ENCODE assay signal across 25 cellular contexts in genomic region chr11:94781822-94782221, GRCh38. TPM values are rescaled to one million over a fixed set of nuclear protein-coding genes. Genes with fewer than 3 reads are reported as not detected.
DNase-seq lines count a peak whose midpoint lies in the region; ATAC-seq and TF ChIP-seq lines count a peak whose summit lies in the region.
"Had no signal": no experiment of that assay in that cellular context is flagged by ENCODE, and none has a peak within 500 bp of the region (broad histone marks: within the 10 kb centered on the region; RNA-seq: fewer than 3 reads in every experiment).

No MANE protein-coding gene starts in this region.

- H3K4me3 ChIP-seq in SK-N-SH (ENCODE audit: low read depth in 2 of 2, low read length in 1 of 2) (no peak overlapping the region), cardiac fibroblast (replicated peaks in 1 of 2; ENCODE audit: low read depth in 2 of 2, low read length in 2 of 2) (no peak overlapping the region), spleen (no peak overlapping the region), HAP-1 (no peak overlapping the region)
- H3K4me3 ChIP-seq: esophagus squamous epithelium, hepatocyte, upper lobe of right lung had no signal

- TF ChIP-seq POLR2A in spleen (IDR thresholded peaks at IDR 0.05): no peak

- H3F3A ChIP-seq in SK-N-SH (replicated peaks; ENCODE audit: insufficient read depth): peaks cover 12% of the 10 kb centered on the region

- H3K9me2 ChIP-seq in SK-N-SH: no peaks in the 10 kb centered on the region

- H3K4me2 ChIP-seq in SK-N-SH: 0 out of 2 replicates have a peak overlapping the region, but pooled peaks have one; percentile 84
- H3K4me2 ChIP-seq: hepatocyte had no signal

- CTCF ChIA-PET in SK-N-SH (lab: Yijun Ruan, JAX): interaction anchor here (1.0 to 1.2 kb wide), 2 partner anchors 13 to 46 kb away, joined by 3 read pairs; no protein-coding TSS in a partner anchor

- H3K27ac ChIP-seq in SK-N-SH (ENCODE audit: low read depth in 2 of 2, low read length in 1 of 2) (peak overlapping the region in 1 of 2 experiments; percentile 71; a peak in 2 of 4 replicates), spleen (peak overlapping the region in 6 of 8 donors; percentile 6 to 70 (median 56))
- H3K27ac ChIP-seq: 22Rv1 had no signal

- H3K36me3 ChIP-seq in SK-N-SH (replicated peaks in 1 of 2; ENCODE audit: control insufficient read depth in 1 of 2, insufficient read depth in 2 of 2, low read length in 1 of 2): no peaks in the 10 kb centered on the region
- H3K36me3 ChIP-seq in spleen: no peaks in the 10 kb centered on the region
- H3K36me3 ChIP-seq in HAP-1 (replicated peaks): no peaks in the 10 kb centered on the region
- H3K36me3 ChIP-seq: esophagus squamous epithelium, upper lobe of right lung had no signal

- H2AFZ ChIP-seq in SK-N-SH (ENCODE audit: low read depth): no peak overlapping the region
- H2AFZ ChIP-seq: hepatocyte, parathyroid adenoma had no signal

- 0 out of 2 replicates have a peak, but pooled peaks cover 2% of the 10 kb centered on the region for H4K20me1 ChIP-seq in SK-N-SH (ENCODE audit: insufficient read depth)

- WGBS in SK-N-SH (ENCODE audit: low lambda C conversion rate): 85% methylated on average over 2 of the region's 2 CpGs
- 74 to 89% (median 82%) methylated on average over 2 of the region's 2 CpGs for WGBS in spleen, 5 donors

- no peaks in the 10 kb centered on the region for H3K27me3 ChIP-seq in SK-N-SH (ENCODE audit: insufficient read depth)
- no peaks in the 10 kb centered on the region for H3K27me3 ChIP-seq in spleen (replicated peaks in 1 of 7)
- no peaks in the 10 kb centered on the region for H3K27me3 ChIP-seq in HAP-1 (ENCODE audit: low read depth)
- H3K27me3 ChIP-seq: esophagus squamous epithelium, hepatocyte, upper lobe of right lung had no signal

- no peak overlapping the region for H3K9ac ChIP-seq in SK-N-SH
- H3K9ac ChIP-seq: parathyroid adenoma had no signal

- peaks cover 99% of the 10 kb centered on the region for H3K79me2 ChIP-seq in SK-N-SH (ENCODE audit: insufficient read depth)

- H3K9me3 ChIP-seq in SK-N-SH (no peaks in the 10 kb centered on the region), spleen (no peaks in the 10 kb centered on the region), HAP-1 (no peaks in the 10 kb centered on the region)
- H3K9me3 ChIP-seq: esophagus squamous epithelium, upper lobe of right lung had no signal

- H3K4me1 ChIP-seq in SK-N-SH (ENCODE audit: control insufficient read depth in 1 of 2, insufficient read depth in 2 of 2, low read depth in 1 of 2, low read length in 1 of 2) (peaks cover 24 to 53% of the 10 kb centered on the region in 2 experiments), spleen (peaks cover 0 to 63% (median 32%) of the 10 kb centered on the region in 6 donors), HAP-1 (peaks cover 23% of the 10 kb centered on the region)

- no peak for TF ChIP-seq EP300 in SK-N-SH (IDR thresholded peaks at IDR 0.05; ENCODE audit: borderline replicate concordance in 1 of 2, low read depth in 1 of 2, low read length in 1 of 2)

- no peak for DNase-seq in SK-N-SH
- DNase-seq in cardiac fibroblast (ENCODE audit: low read depth in 2 of 2): peak; percentile 46 to 96
- peak; percentile 92 for DNase-seq in iris pigment epithelial cell (ENCODE audit: low read depth)
- no peak for DNase-seq in spleen
- DNase-seq in HAP-1 (ENCODE audit: low spot score in 2 of 2): no peak
- no peak for DNase-seq in KBM-7
- DNase-seq: activated CD4-positive, alpha-beta T cell treated with anti-CD3 and anti-CD28 coated beads for 48 hours; activated naive CD8-positive, alpha-beta T cell treated with anti-CD3 and anti-CD28 coated beads, Interleukin-2, amount 50 U/mL, for 24 hours; caudate nucleus; effector CD4-positive, alpha-beta T cell; esophagus squamous epithelium; GF-D8; H9; islet precursor cell; Kasumi-1; naive thymus-derived CD4-positive, alpha-beta T cell; NCI-H1417 treated with DMSO at 0.1 percent for 48 hours; NCI-H524 treated with DMSO at 0.1 percent for 48 hours; stimulated activated CD4-positive, alpha-beta T cell treated with anti-CD3 and anti-CD28 coated beads, Interleukin-2, amount 100 ng/mL, for 48 hours; upper lobe of right lung had no signal

- TF ChIP-seq CTCF in SK-N-SH (IDR thresholded peaks at IDR 0.05): no peak
- TF ChIP-seq CTCF in cardiac fibroblast (IDR thresholded peaks at IDR 0.05; ENCODE audit: low read depth, low read length): no peak
- no peak for TF ChIP-seq CTCF in spleen (IDR thresholded peaks at IDR 0.05 in 8 of 11, conservative IDR thresholded peaks at IDR 0.05 in 3 of 11)

- in situ Hi-C loops in HAP-1 (cut with MboI; ENCODE audit: low sequenced_read_pairs) (no loop called here), KBM-7 (cut with MboI; ENCODE audit: low pct_unique_long_range_greater_than_20kb, low sequenced_read_pairs) (no loop called here)

- TF ChIP-seq RAD21 in SK-N-SH (IDR thresholded peaks at IDR 0.05; ENCODE audit: low read length): no peak

- ATAC-seq in SK-N-SH treated with all-trans-retinoic acid at 6 μM for 48 hours (no peak), HG02610 (IDR thresholded peaks at IDR 0.05; ENCODE audit: unreplicated experiment) (no peak)
- ATAC-seq: activated naive CD8-positive, alpha-beta T cell treated with anti-CD3 and anti-CD28 coated beads, Interleukin-2, amount 50 U/mL, for 24 hours; naive thymus-derived CD4-positive, alpha-beta T cell; upper lobe of right lung had no signal

- intact Hi-C loops in spleen (cut with DNase I; ENCODE audit: low total_unique reads): no loop called here

- POLR2A ChIA-PET in SK-N-SH (lab: Yijun Ruan, JAX): no interaction called here

TF ChIP-seq in SK-N-SH, 30 proteins besides CTCF, POLR2A, EP300 and RAD21:
- TF ChIP-seq FOXJ3 (CRISPR knock-in tag; IDR thresholded peaks at IDR 0.05) (no peak), YY1 (IDR thresholded peaks at IDR 0.05; ENCODE audit: low read depth) (no peak)

TF ChIP-seq in SK-N-SH treated with all-trans-retinoic acid at 6 μM for 48 hours, 23 proteins besides CTCF, POLR2A, EP300 and RAD21:
- no peak for TF ChIP-seq ZNF565 (CRISPR knock-in tag; conservative IDR thresholded peaks at IDR 0.05; ENCODE audit: low read depth)
- TF ChIP-seq BACH2 (CRISPR knock-in tag; IDR thresholded peaks at IDR 0.05; ENCODE audit: borderline replicate concordance): no peak
- no peak for TF ChIP-seq ARNTL (CRISPR knock-in tag; IDR thresholded peaks at IDR 0.05; ENCODE audit: borderline replicate concordance, low read depth)
- no peak for TF ChIP-seq GLIS3 (CRISPR knock-in tag; IDR thresholded peaks at IDR 0.05)
- TF ChIP-seq ISL1 (CRISPR knock-in tag; IDR thresholded peaks at IDR 0.05): no peak
- TF ChIP-seq SNAI2 (CRISPR knock-in tag; IDR thresholded peaks at IDR 0.05): no peak
- TF ChIP-seq, protein P1, sequence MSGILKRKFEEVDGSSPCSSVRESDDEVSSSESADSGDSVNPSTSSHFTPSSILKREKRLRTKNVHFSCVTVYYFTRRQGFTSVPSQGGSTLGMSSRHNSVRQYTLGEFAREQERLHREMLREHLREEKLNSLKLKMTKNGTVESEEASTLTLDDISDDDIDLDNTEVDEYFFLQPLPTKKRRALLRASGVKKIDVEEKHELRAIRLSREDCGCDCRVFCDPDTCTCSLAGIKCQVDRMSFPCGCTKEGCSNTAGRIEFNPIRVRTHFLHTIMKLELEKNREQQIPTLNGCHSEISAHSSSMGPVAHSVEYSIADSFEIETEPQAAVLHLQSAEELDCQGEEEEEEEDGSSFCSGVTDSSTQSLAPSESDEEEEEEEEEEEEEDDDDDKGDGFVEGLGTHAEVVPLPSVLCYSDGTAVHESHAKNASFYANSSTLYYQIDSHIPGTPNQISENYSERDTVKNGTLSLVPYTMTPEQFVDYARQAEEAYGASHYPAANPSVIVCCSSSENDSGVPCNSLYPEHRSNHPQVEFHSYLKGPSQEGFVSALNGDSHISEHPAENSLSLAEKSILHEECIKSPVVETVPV (CRISPR knock-in tag; IDR thresholded peaks at IDR 0.05): no peak
- TF ChIP-seq ZC3H10 (CRISPR knock-in tag; IDR thresholded peaks at IDR 0.05): no peak
- no peak for TF ChIP-seq TCF4 (CRISPR knock-in tag; IDR thresholded peaks at IDR 0.05; ENCODE audit: borderline replicate concordance)
- TF ChIP-seq, protein P2, sequence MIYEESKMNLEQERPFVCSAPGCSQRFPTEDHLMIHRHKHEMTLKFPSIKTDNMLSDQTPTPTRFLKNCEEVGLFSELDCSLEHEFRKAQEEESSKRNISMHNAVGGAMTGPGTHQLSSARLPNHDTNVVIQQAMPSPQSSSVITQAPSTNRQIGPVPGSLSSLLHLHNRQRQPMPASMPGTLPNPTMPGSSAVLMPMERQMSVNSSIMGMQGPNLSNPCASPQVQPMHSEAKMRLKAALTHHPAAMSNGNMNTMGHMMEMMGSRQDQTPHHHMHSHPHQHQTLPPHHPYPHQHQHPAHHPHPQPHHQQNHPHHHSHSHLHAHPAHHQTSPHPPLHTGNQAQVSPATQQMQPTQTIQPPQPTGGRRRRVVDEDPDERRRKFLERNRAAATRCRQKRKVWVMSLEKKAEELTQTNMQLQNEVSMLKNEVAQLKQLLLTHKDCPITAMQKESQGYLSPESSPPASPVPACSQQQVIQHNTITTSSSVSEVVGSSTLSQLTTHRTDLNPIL (CRISPR knock-in tag; IDR thresholded peaks at IDR 0.05; ENCODE audit: low read depth): no peak
- TF ChIP-seq, protein P3, sequence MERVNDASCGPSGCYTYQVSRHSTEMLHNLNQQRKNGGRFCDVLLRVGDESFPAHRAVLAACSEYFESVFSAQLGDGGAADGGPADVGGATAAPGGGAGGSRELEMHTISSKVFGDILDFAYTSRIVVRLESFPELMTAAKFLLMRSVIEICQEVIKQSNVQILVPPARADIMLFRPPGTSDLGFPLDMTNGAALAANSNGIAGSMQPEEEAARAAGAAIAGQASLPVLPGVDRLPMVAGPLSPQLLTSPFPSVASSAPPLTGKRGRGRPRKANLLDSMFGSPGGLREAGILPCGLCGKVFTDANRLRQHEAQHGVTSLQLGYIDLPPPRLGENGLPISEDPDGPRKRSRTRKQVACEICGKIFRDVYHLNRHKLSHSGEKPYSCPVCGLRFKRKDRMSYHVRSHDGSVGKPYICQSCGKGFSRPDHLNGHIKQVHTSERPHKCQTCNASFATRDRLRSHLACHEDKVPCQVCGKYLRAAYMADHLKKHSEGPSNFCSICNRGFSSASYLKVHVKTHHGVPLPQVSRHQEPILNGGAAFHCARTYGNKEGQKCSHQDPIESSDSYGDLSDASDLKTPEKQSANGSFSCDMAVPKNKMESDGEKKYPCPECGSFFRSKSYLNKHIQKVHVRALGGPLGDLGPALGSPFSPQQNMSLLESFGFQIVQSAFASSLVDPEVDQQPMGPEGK (CRISPR knock-in tag; IDR thresholded peaks at IDR 0.05; ENCODE audit: borderline replicate concordance): no peak
- no peak for TF ChIP-seq ESRRG (CRISPR knock-in tag; IDR thresholded peaks at IDR 0.05)
- no peak for TF ChIP-seq OSR1 (CRISPR knock-in tag; IDR thresholded peaks at IDR 0.05)
- no peak for TF ChIP-seq TOX (CRISPR knock-in tag; IDR thresholded peaks at IDR 0.05; ENCODE audit: borderline replicate concordance)

RNA-seq across cellular contexts. Expression of gene AMOTL1, which starts 13.7 kb away (rescaled TPM):
- 10.7 and 11.7 TPM in 2 replicates for polyA plus RNA-seq in SK-N-SH (2012; rRNA removed)
- 8.5 and 11.1 TPM in 2 replicates for polyA plus RNA-seq in SK-N-SH (2012; cell fraction: cytosol; rRNA removed)
- 8.1 and 12.3 TPM in 2 replicates for polyA plus RNA-seq in SK-N-SH (2012; cell fraction: nucleus; rRNA removed)
- total RNA-seq in spleen: 10 to 100 TPM; 24.8 to 43.9 (median 32.3) TPM
- polyA plus RNA-seq in spleen: 1 to 10 TPM; 1.4 to 4.8 (median 1.6) TPM

Comparison
In these comparisons a context has a peak if more than half of its experiments do, and no peak if none do; other contexts are left out.
1. DNase-seq: peak in cardiac fibroblast (2 of 2) and iris pigment epithelial cell (single experiment); none in SK-N-SH (single experiment), spleen (single experiment), HAP-1 (0 of 2) and KBM-7 (single experiment).